ENCODE assay signal across 8 cellular contexts in genomic region chr19:2841858-2842574, GRCh38. TPM values are rescaled to one million over a fixed set of nuclear protein-coding genes. Genes with fewer than 3 reads are reported as not detected.
DNase-seq lines count a peak whose midpoint lies in the region; ATAC-seq, FAIRE-seq and TF ChIP-seq lines count a peak whose summit lies in the region.

No MANE protein-coding gene starts in this region.

- no peak for FAIRE-seq in kidney (lab: Jason Lieb, UNC)

- peaks cover 10% of the 10 kb centered on the region for H3K36me3 Mint-ChIP-seq in activated naive CD8-positive, alpha-beta T cell treated with anti-CD3 and anti-CD28 coated beads, Interleukin-2, amount 50 U/mL, for 24 hours (ENCODE audit: low read depth)

- intact Hi-C loops in kidney (cut with DNase I): no loop called here

- H3K4me1 ChIP-seq in kidney (ENCODE audit: control insufficient read depth in 1 of 2, insufficient read depth in 1 of 2, low read depth in 1 of 2, low read length in 2 of 2) (peaks cover 0 to 9% of the 10 kb centered on the region in 2 donors), thoracic aorta (ENCODE audit: control insufficient read depth in 1 of 2, low read depth in 2 of 2) (peaks cover 8 to 13% of the 10 kb centered on the region in 2 donors)

- H3K27ac ChIP-seq in kidney (ENCODE audit: low read depth in 2 of 2, low read length in 2 of 2): no peak overlapping the region
- H3K27ac ChIP-seq in thoracic aorta: no peak overlapping the region

- H3K9ac ChIP-seq in kidney (ENCODE audit: low read length in 2 of 2): peak overlapping the region; percentile 60 to 75

- peak; percentile 4 for DNase-seq in G401 (ENCODE audit: low spot score)
- no peak for DNase-seq in activated naive CD8-positive, alpha-beta T cell treated with anti-CD3 and anti-CD28 coated beads, Interleukin-2, amount 50 U/mL, for 24 hours
- DNase-seq in kidney: no peak
- no peak for DNase-seq in thoracic aorta (ENCODE audit: low spot score)
- DNase-seq in NCI-H446 treated with DMSO at 0.1 percent for 48 hours (lab: John Stamatoyannopoulos, UW): no peak
- DNase-seq in UCSD-AML1 (lab: John Stamatoyannopoulos, UW; ENCODE audit: unreplicated experiment): no peak

- H3K27me3 Mint-ChIP-seq in activated naive CD8-positive, alpha-beta T cell treated with anti-CD3 and anti-CD28 coated beads, Interleukin-2, amount 50 U/mL, for 24 hours: no peaks in the 10 kb centered on the region

- no peak overlapping the region for H3K27ac Mint-ChIP-seq in activated naive CD8-positive, alpha-beta T cell treated with anti-CD3 and anti-CD28 coated beads, Interleukin-2, amount 50 U/mL, for 24 hours

- peaks cover 4% of the 10 kb centered on the region for H3K9me3 Mint-ChIP-seq in activated naive CD8-positive, alpha-beta T cell treated with anti-CD3 and anti-CD28 coated beads, Interleukin-2, amount 50 U/mL, for 24 hours

- H3K4me3 Mint-ChIP-seq in activated naive CD8-positive, alpha-beta T cell treated with anti-CD3 and anti-CD28 coated beads, Interleukin-2, amount 50 U/mL, for 24 hours: peak overlapping the region; percentile 71

- H3K9me3 ChIP-seq in kidney (ENCODE audit: control insufficient read depth in 1 of 2, low read length in 2 of 2) (peaks cover 0 to 8% of the 10 kb centered on the region in 2 donors), thoracic aorta (no peaks in the 10 kb centered on the region)

- ATAC-seq in HG02852 (IDR thresholded peaks at IDR 0.05; ENCODE audit: unreplicated experiment) (peak; percentile 6), thoracic aorta (ENCODE audit: insufficient number of reproducible peaks, low FRiP score, low read depth) (no peak), HG03097 (IDR thresholded peaks at IDR 0.05; ENCODE audit: low FRiP score, unreplicated experiment) (no peak)
- no peak for ATAC-seq in activated naive CD8-positive, alpha-beta T cell treated with anti-CD3 and anti-CD28 coated beads, Interleukin-2, amount 50 U/mL, for 24 hours

- no peaks in the 10 kb centered on the region for H3K27me3 ChIP-seq in thoracic aorta (replicated peaks; ENCODE audit: insufficient read depth)

- in situ Hi-C loops in G401 (cut with HindIII; ENCODE audit: low sequenced_read_pairs): no loop called here

- peaks cover 19% of the 10 kb centered on the region for H3K4me1 Mint-ChIP-seq in activated naive CD8-positive, alpha-beta T cell treated with anti-CD3 and anti-CD28 coated beads, Interleukin-2, amount 50 U/mL, for 24 hours

- H3K36me3 ChIP-seq in kidney (ENCODE audit: control insufficient read depth in 1 of 2, insufficient read depth in 2 of 2, low read length in 2 of 2) (peaks cover 0 to 4% of the 10 kb centered on the region in 2 donors), thoracic aorta (peaks cover 4% of the 10 kb centered on the region)

- H3K4me3 ChIP-seq in kidney (ENCODE audit: low read length in 2 of 2) (peak overlapping the region; percentile 70 to 79), thoracic aorta (peak overlapping the region; percentile 79)

- TF ChIP-seq CTCF in kidney (IDR thresholded peaks at IDR 0.05; ENCODE audit: borderline replicate concordance, extremely low read depth, insufficient read depth) (no peak), thoracic aorta (IDR thresholded peaks at IDR 0.05) (no peak)

RNA-seq across cellular contexts. Expression of gene ZNF555, which starts 0.7 kb away (rescaled TPM):
- 5.3 and 19.0 TPM in 2 replicates for total RNA-seq in G401 (2014; rRNA removed; shearing (Covaris generic))
- total RNA-seq in kidney (9.8 TPM), thoracic aorta (10 to 100 TPM in 1 of 2 donors, 1 to 10 TPM in 1; 5.4 to 12.5 TPM)
- polyA plus RNA-seq in kidney (ENCODE audit: insufficient read depth, low read depth, low replicate concordance): 3.9 TPM

RNA-seq across cellular contexts. Expression of gene ZNF554, which starts 22.3 kb away (rescaled TPM):
- total RNA-seq in G401 (2014; rRNA removed; shearing (Covaris generic)): 4.1 and 6.1 TPM in 2 replicates
- total RNA-seq in kidney: 6.9 TPM
- 3.6 TPM for polyA plus RNA-seq in kidney (ENCODE audit: insufficient read depth, low read depth, low replicate concordance)
- total RNA-seq in thoracic aorta: 1 to 10 TPM; 2.8 to 4.4 TPM

RNA-seq across cellular contexts. Expression of gene ZNF556, which starts 25.1 kb away (rescaled TPM):
- total RNA-seq in G401 (2014; rRNA removed; shearing (Covaris generic)): 0.25 and 0.31 TPM in 2 replicates
- total RNA-seq in kidney (0.76 TPM), thoracic aorta (under 1 TPM in 1 of 2 donors, not detected in 1; 0.49 TPM)
- polyA plus RNA-seq in kidney (ENCODE audit: insufficient read depth, low read depth, low replicate concordance): 0.56 TPM

RNA-seq across cellular contexts. Expression of gene THOP1, which starts 56.7 kb away (rescaled TPM):
- 278 and 385 TPM in 2 replicates for total RNA-seq in G401 (2014; rRNA removed; shearing (Covaris generic))
- total RNA-seq in kidney (42.9 TPM), thoracic aorta (10 to 100 TPM; 31.3 to 55.2 TPM)
- 36.8 TPM for polyA plus RNA-seq in kidney (ENCODE audit: insufficient read depth, low read depth, low replicate concordance)

RNA-seq across cellular contexts. Expression of gene ZNF57, which starts 58.7 kb away (rescaled TPM):
- total RNA-seq in G401 (2014; rRNA removed; shearing (Covaris generic)): 12.0 and 20.8 TPM in 2 replicates
- total RNA-seq in kidney (6.1 TPM), thoracic aorta (1 to 10 TPM; 4.0 to 4.2 TPM)
- polyA plus RNA-seq in kidney (ENCODE audit: insufficient read depth, low read depth, low replicate concordance): 6.2 TPM
